Comparison of ENCODE assay signal across 18 cellular contexts in genomic region chr1:237868814-237869600, GRCh38. TPM values are rescaled to one million over a fixed set of nuclear protein-coding genes. Genes with fewer than 3 reads are reported as not detected.
DNase-seq lines count a peak whose midpoint lies in the region; ATAC-seq and TF ChIP-seq lines count a peak whose summit lies in the region.
"Had no signal": no experiment of that assay in that cellular context is flagged by ENCODE, and none has a peak within 500 bp of the region (broad histone marks: within the 10 kb centered on the region; RNA-seq: fewer than 3 reads in every experiment).

No MANE protein-coding gene starts in this region.

- no peak overlapping the region for H2BK15ac ChIP-seq in mesendoderm (replicated peaks; ENCODE audit: low read depth)

- H3K79me1 ChIP-seq in mesendoderm (ENCODE audit: low read length) = no peaks in the 10 kb centered on the region

- no peak for TF ChIP-seq POLR2A in body of pancreas (IDR thresholded peaks at IDR 0.05)

- ATAC-seq in body of pancreas = peak; percentile 73
- ATAC-seq in HG02885 (IDR thresholded peaks at IDR 0.05; ENCODE audit: poor library complexity, unreplicated experiment) = no peak
- ATAC-seq: A549; CD8-positive, alpha-beta T cell had no signal

- no peak overlapping the region for H3K56ac ChIP-seq in mesendoderm (ENCODE audit: low read length)

- no peak overlapping the region for H3K4ac ChIP-seq in mesendoderm (ENCODE audit: low read depth, low read length)

- H3K9ac ChIP-seq in mesendoderm (ENCODE audit: low read length) = no peak overlapping the region

- no peak overlapping the region for H3K23ac ChIP-seq in mesendoderm (ENCODE audit: low read length)

- H3K36me3 ChIP-seq in HEK293 (ENCODE audit: control insufficient read depth in 2 of 2, insufficient read depth in 1 of 2, low read length in 2 of 2) (no peaks in the 10 kb centered on the region), body of pancreas (replicated peaks in 1 of 2; ENCODE audit: insufficient read depth in 1 of 2, low read depth in 2 of 2) (no peaks in the 10 kb centered on the region), mesendoderm (ENCODE audit: control insufficient read depth, insufficient read depth, low read length) (no peaks in the 10 kb centered on the region)
- H3K36me3 ChIP-seq: HAP-1 had no signal

- TF ChIP-seq CTCF in HEK293 (tag by site-specific recombination; IDR thresholded peaks at IDR 0.05) = no peak
- TF ChIP-seq CTCF in body of pancreas (IDR thresholded peaks at IDR 0.05) = no peak
- TF ChIP-seq CTCF in RWPE1 (conservative IDR thresholded peaks at IDR 0.05; ENCODE audit: low read depth) = no peak

- H3K27me3 ChIP-seq in body of pancreas (no peaks in the 10 kb centered on the region), mesendoderm (ENCODE audit: insufficient read depth, low read length, poor library complexity) (no peaks in the 10 kb centered on the region)

- H2BK5ac ChIP-seq in mesendoderm (ENCODE audit: low read length) = no peak overlapping the region

- H3K4me2 ChIP-seq in mesendoderm (ENCODE audit: low read length) = no peak overlapping the region
- H3K4me2 ChIP-seq: A549 had no signal

- H3K4me1 ChIP-seq in HEK293 (ENCODE audit: control insufficient read depth, insufficient read depth, low read length) (peaks cover 12% of the 10 kb centered on the region), body of pancreas (peaks cover 13% of the 10 kb centered on the region), mesendoderm (ENCODE audit: control insufficient read depth, low read depth, low read length) (peaks cover 2% of the 10 kb centered on the region)

- CTCF ChIA-PET in HEK293 (lab: Yijun Ruan, JAX) (interaction anchor here (0.8 to 1.4 kb wide), 3 partner anchors 18 to 62 kb away, joined by 6 to 9 read pairs (median 7); no protein-coding TSS in a partner anchor), RWPE1 (lab: Yijun Ruan, JAX) (no interaction called here)

- no peak overlapping the region for H2AK5ac ChIP-seq in mesendoderm (ENCODE audit: low read length)

- DNase-seq in body of pancreas (no peak), mesendoderm (no peak), RWPE1 (ENCODE audit: low spot score) (no peak), NCI-H187 treated with DMSO at 0.1 percent for 48 hours (lab: John Stamatoyannopoulos, UW) (no peak)
- no peak for DNase-seq in activated CD8-positive, alpha-beta memory T cell treated with anti-CD3 and anti-CD28 coated beads, Interleukin-2, amount 50 U/mL, for 4 hours
- DNase-seq: CD8-positive, alpha-beta T cell; COR-L47; DND-41; GDM1; HFFc6 had no signal

- WGBS in body of pancreas, 2 donors = 43 to 44% methylated on average over 4 of the region's 4 CpGs
- WGBS in mesendoderm (ENCODE audit: extremely low coverage, insufficient coverage, low lambda C conversion rate) = no CpG with 5 or more reads among the region's 4 CpGs

- H3K18ac ChIP-seq in mesendoderm (ENCODE audit: low read length) = peak overlapping the region; percentile 2

- no peak overlapping the region for H3K27ac ChIP-seq in HEK293 (ENCODE audit: extremely low read depth, low read depth, low read length)
- peak overlapping the region in 1 of 4 donors; percentile 19 for H3K27ac ChIP-seq in body of pancreas
- H3K27ac ChIP-seq in mesendoderm (ENCODE audit: low read depth, low read length) = no peak overlapping the region
- no peak overlapping the region for H3K27ac ChIP-seq in RWPE1
- H3K27ac ChIP-seq: A549, HL-60 had no signal

- H4K5ac ChIP-seq in mesendoderm (ENCODE audit: low read length) = no peak overlapping the region

- H3K79me2 ChIP-seq in mesendoderm (ENCODE audit: control insufficient read depth, insufficient read depth, low read length) = no peaks in the 10 kb centered on the region

- no peak overlapping the region for H4K8ac ChIP-seq in mesendoderm (ENCODE audit: low read depth, low read length)

- intact Hi-C loops in body of pancreas (cut with DNase I) = no loop called here

- no peaks in the 10 kb centered on the region for H3K9me3 ChIP-seq in HEK293 (ENCODE audit: control insufficient read depth, insufficient read depth, low read depth, low read length)
- no peaks in the 10 kb centered on the region for H3K9me3 ChIP-seq in body of pancreas
- H3K9me3 ChIP-seq: A549, HAP-1 had no signal

- no peak overlapping the region for H3K4me3 ChIP-seq in HEK293 (ENCODE audit: low read depth, low read length)
- H3K4me3 ChIP-seq in body of pancreas = no peak overlapping the region
- H3K4me3 ChIP-seq in mesendoderm (ENCODE audit: low read length) = no peak overlapping the region
- H3K4me3 ChIP-seq: A549, HAP-1 had no signal

- POLR2A ChIA-PET in HEK293 (lab: Yijun Ruan, JAX) (no interaction called here), RWPE1 (lab: Yijun Ruan, JAX; ENCODE audit: low non-redundant PET) (no interaction called here)

- no peak overlapping the region for H2BK120ac ChIP-seq in mesendoderm (ENCODE audit: low read depth, low read length)

TF ChIP-seq in HEK293, 187 proteins besides CTCF, POLR2A, EP300 and RAD21:
- TF ChIP-seq ZBTB48 (tag by site-specific recombination; IDR thresholded peaks at IDR 0.05) = 0 out of 2 replicates have a peak, but pooled peaks have one; percentile 31
- TF ChIP-seq ZNF513 (tag by site-specific recombination; IDR thresholded peaks at IDR 0.05) = no peak

RNA-seq across cellular contexts. Expression of gene ZP4, which starts 21.7 kb away (rescaled TPM):
- total RNA-seq in body of pancreas = not detected
- not detected for polyA plus RNA-seq in mesendoderm (2013, experiment 1 of 2)
- polyA plus RNA-seq in mesendoderm (2013, experiment 2 of 2) = not detected
- total RNA-seq: CD8-positive, alpha-beta T cell; H1; HFFc6 had no signal
- polyA plus RNA-seq: A549, BJ, CD14-positive monocyte, H1 had no signal
